ENCODE assay signal across 9 cellular contexts in the genomic region with DNA sequence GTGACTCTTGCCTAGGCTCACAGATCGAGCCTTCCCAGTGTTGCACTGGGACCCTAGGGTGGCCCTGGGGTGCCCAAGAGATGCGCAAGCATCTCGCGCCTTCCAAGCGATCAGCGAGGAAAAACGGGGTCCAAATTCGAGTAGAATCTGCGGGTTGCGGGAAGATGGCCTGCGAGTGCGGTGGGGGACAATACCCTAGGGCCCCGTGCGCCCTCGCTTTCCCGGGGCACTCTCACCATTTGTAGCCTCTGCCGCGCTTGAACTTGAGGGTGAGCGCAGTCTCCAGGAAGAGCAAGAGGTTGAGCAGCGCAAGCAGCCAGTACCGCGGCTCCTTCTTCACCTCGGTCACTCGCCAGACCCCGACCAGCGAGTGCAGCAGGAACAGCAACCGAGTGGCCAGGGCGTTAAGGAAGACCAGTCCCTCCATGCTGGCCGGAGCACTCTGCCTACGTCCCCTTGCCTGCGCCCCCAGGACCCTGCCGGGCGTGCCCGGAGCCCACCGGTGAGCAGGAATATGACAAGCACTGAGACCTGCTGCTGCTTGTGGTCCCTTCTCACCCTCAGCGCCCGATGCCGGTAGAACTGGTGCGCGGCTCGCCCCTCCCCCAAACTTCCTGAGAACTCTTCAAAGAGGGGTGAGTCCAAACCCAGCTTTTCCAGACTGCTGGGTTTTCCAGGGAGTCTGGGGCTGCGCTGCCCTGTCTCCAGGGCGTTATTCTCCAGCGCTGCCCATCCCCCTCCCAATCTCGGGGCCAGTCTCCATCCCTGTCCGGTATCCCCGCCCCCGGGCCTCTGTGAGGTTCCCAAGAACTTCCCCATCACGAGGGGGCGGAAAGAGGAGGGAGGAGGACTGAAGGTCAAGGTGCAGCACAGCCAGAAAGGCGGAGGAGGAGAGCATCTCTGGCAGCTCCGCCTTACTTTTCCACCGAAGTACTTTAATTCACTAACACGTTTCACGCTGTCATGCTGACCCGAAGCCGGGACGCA. TPM values are rescaled to one million over a fixed set of nuclear protein-coding genes. Genes with fewer than 3 reads are reported as not detected.
DNase-seq lines count a peak whose midpoint lies in the region; ATAC-seq, FAIRE-seq and TF ChIP-seq lines count a peak whose summit lies in the region.
"Had no signal": no experiment of that assay in that cellular context is flagged by ENCODE, and none has a peak within 500 bp of the region (broad histone marks: within the 10 kb centered on the region; RNA-seq: fewer than 3 reads in every experiment).

A gene (minus strand): TSS at position 727 of the 987 bp plus-strand sequence. CDS start 300 bp downstream, at position 427.

- no peak for TF ChIP-seq EP300 in K562 (IDR thresholded peaks at IDR 0.05; ENCODE audit: low read length)

- CTCF ChIA-PET in K562 (lab: Yijun Ruan, JAX; ENCODE audit: low intra/inter-chr PET ratio), result no interaction called here

- no peak for TF ChIP-seq RAD21 in K562 (CRISPR knock-in tag; conservative IDR thresholded peaks at IDR 0.05 in 1 of 2, IDR thresholded peaks at IDR 0.05 in 1 of 2)

- no peak within 1 kb of the TSS for H3K4ac ChIP-seq in H9 (ENCODE audit: low read depth, low read length)

- H4K8ac ChIP-seq in H9 (replicated peaks; ENCODE audit: insufficient read length, low read depth, low read length), result no peak within 1 kb of the TSS

- H3K4me3 ChIP-seq in K562, result no peak within 1 kb of the TSS
- H3K4me3 ChIP-seq in iPS-20b (ENCODE audit: low read length), result peak within 1 kb of the TSS; percentile 91
- H3K4me3 ChIP-seq in skeletal muscle cell (ENCODE audit: low read depth, low read length), result peak within 1 kb of the TSS; percentile 62

- no peak for TF ChIP-seq POLR2A in K562 (conservative IDR thresholded peaks at IDR 0.05)

- DNase-seq in H9 (peak; percentile 77), K562 (ENCODE audit: extremely low read depth in 1 of 4, low spot score in 3 of 4) (peak in 3 of 4 experiments; percentile 18 to 32 (median 19)), skeletal muscle cell (ENCODE audit: low read depth) (no peak), RKO (ENCODE audit: low spot score) (no peak)

- no peaks in the 10 kb centered on the region for H3K9me1 ChIP-seq in K562 (ENCODE audit: control insufficient read depth, insufficient read depth, low read length)

- FAIRE-seq in K562 (lab: Jason Lieb, UNC), result no peak

- H3K36me3 ChIP-seq in K562 (ENCODE audit: control insufficient read depth, insufficient read depth, low read length) (no peaks in the 10 kb centered on the region), iPS-20b (ENCODE audit: insufficient read depth, low read depth, low read length) (no peaks in the 10 kb centered on the region)

- H3K27me3 ChIP-seq in H9 (ENCODE audit: insufficient read depth, low read length), result 0 out of 2 replicates have a peak, but pooled peaks cover 4% of the 10 kb centered on the region
- peaks cover 2 to 20% of the 10 kb centered on the region in 2 experiments; a peak in 3 of 5 replicates for H3K27me3 ChIP-seq in K562 (ENCODE audit: control insufficient read depth in 2 of 2, insufficient read depth in 2 of 2, low read length in 2 of 2)
- H3K27me3 ChIP-seq in iPS-20b (ENCODE audit: insufficient read depth, low read length), result peaks cover 57% of the 10 kb centered on the region

- H2BK120ac ChIP-seq in H9 (ENCODE audit: low read depth, low read length, poor library complexity, severe bottlenecking), result no peak within 1 kb of the TSS

- peaks cover 0 to 2% (median 0%) of the 10 kb centered on the region in 3 experiments; a peak in 1 of 7 replicates for H3K36me3 Mint-ChIP-seq in H9 (ENCODE audit: insufficient read depth in 1 of 3, low read depth in 3 of 3)
- H3K36me3 Mint-ChIP-seq: activated naive CD8-positive, alpha-beta T cell had no signal

- in situ Hi-C loops in K562 (cut with MboI), result no loop called here

- H3K9me3 Mint-ChIP-seq in H9, result no peaks in the 10 kb centered on the region

- WGBS in H9 (ENCODE audit: extremely low coverage, insufficient read length, low lambda C conversion rate), result no CpG with 5 or more reads among the region's 58 CpGs
- 44% methylated on average over 54 of the region's 58 CpGs for WGBS in K562 (ENCODE audit: insufficient coverage, low coverage, missing lambda C conversion rate)

- H3K79me2 ChIP-seq in H9 (ENCODE audit: insufficient read depth, low read length), result no peaks in the 10 kb centered on the region
- H3K79me2 ChIP-seq in K562 (ENCODE audit: control insufficient read depth, insufficient read depth, low read length), result no peaks in the 10 kb centered on the region

- H3K23ac ChIP-seq in H9 (ENCODE audit: insufficient read length, low read depth, low read length), result no peak within 1 kb of the TSS

- H3K4me1 ChIP-seq in H9 (ENCODE audit: insufficient read depth, low read length) (no peaks in the 10 kb centered on the region), K562 (replicated peaks in 1 of 2; ENCODE audit: control insufficient read depth in 2 of 2, insufficient read depth in 2 of 2, low read length in 2 of 2) (peaks cover 0 to 10% of the 10 kb centered on the region in 2 experiments; a peak in 1 of 5 replicates), iPS-20b (ENCODE audit: insufficient read depth, low read length) (peaks cover 4% of the 10 kb centered on the region; the same call in 1 of the 2 replicates)

- H3K27ac Mint-ChIP-seq in H9, result peak within 1 kb of the TSS in 1 of 3 experiments; percentile 67; a peak in 2 of 7 replicates
- H3K27ac Mint-ChIP-seq: activated naive CD8-positive, alpha-beta T cell had no signal

- H3K18ac ChIP-seq in H9 (ENCODE audit: insufficient read length, low read depth, low read length), result no peak within 1 kb of the TSS

- TF ChIP-seq CTCF in H9 (conservative IDR thresholded peaks at IDR 0.05) (no peak), K562 (IDR thresholded peaks at IDR 0.05 in 2 of 3, conservative IDR thresholded peaks at IDR 0.05 in 1 of 3; ENCODE audit: insufficient read depth in 2 of 3, low read depth in 1 of 3, low read length in 3 of 3) (no peak)

- BruUV-seq in K562 (replicated peaks; lab: Mats Ljungman, UMichigan), result no TSS peak

- H4K20me1 ChIP-seq in H9 (ENCODE audit: control insufficient read depth, insufficient read depth, insufficient read length) (no peaks in the 10 kb centered on the region), K562 (replicated peaks; ENCODE audit: control insufficient read depth, insufficient read depth, low read length) (no peaks in the 10 kb centered on the region)

- H3K27me3 Mint-ChIP-seq in H9 (ENCODE audit: low read depth), result peaks cover 60% of the 10 kb centered on the region

- H2AFZ ChIP-seq in H9 (ENCODE audit: low read length) (no peak within 1 kb of the TSS), K562 (ENCODE audit: low read depth, low read length) (no peak within 1 kb of the TSS)

- H3K4me2 ChIP-seq in H9 (ENCODE audit: insufficient read depth, insufficient read length, low read length), result peak within 1 kb of the TSS; percentile 79
- no peak within 1 kb of the TSS for H3K4me2 ChIP-seq in K562 (ENCODE audit: insufficient read depth, low read length)

- H2BK15ac ChIP-seq in H9 (ENCODE audit: low read depth, low read length), result no peak within 1 kb of the TSS

- peaks cover 14% of the 10 kb centered on the region for H3K23me2 ChIP-seq in H9 (ENCODE audit: insufficient read length, low read depth, low read length, poor library complexity, severe bottlenecking)

- peak within 1 kb of the TSS; percentile 49; the same call in 1 of the 2 replicates for H3K14ac ChIP-seq in H9 (ENCODE audit: insufficient read depth, low read length)

- H2BK12ac ChIP-seq in H9 (ENCODE audit: insufficient read length, low read depth, low read length), result no peak within 1 kb of the TSS

- H2AK5ac ChIP-seq in H9 (ENCODE audit: insufficient read length, low read length), result no peak within 1 kb of the TSS

- H3T11ph ChIP-seq in H9 (ENCODE audit: low read length), result no peak within 1 kb of the TSS

- no peak within 1 kb of the TSS for H3K27ac ChIP-seq in H9 (ENCODE audit: insufficient read length, low read depth, low read length)
- H3K27ac ChIP-seq in K562 (ENCODE audit: extremely low read depth, low read depth, low read length), result no peak within 1 kb of the TSS
- no peak within 1 kb of the TSS for H3K27ac ChIP-seq in iPS-20b (ENCODE audit: low read length)

- H3K56ac ChIP-seq in H9 (ENCODE audit: insufficient read length, low read depth, low read length), result no peak within 1 kb of the TSS

- H3K79me1 ChIP-seq in H9 (ENCODE audit: insufficient read depth, low read depth, low read length, poor library complexity, severe bottlenecking), result no peaks in the 10 kb centered on the region

- no peak within 1 kb of the TSS for H2BK20ac ChIP-seq in H9 (ENCODE audit: low read depth, low read length, poor library complexity, severe bottlenecking)

- H2BK5ac ChIP-seq in H9 (ENCODE audit: insufficient read length, low read length), result no peak within 1 kb of the TSS

- H4K5ac ChIP-seq in H9 (ENCODE audit: insufficient read length, low read depth, low read length), result no peak within 1 kb of the TSS

- H3K9ac ChIP-seq in H9 (ENCODE audit: extremely low read depth, insufficient read length, low read length) (peak within 1 kb of the TSS; percentile 26), K562 (ENCODE audit: insufficient read depth in 1 of 2, low read depth in 2 of 2, low read length in 2 of 2) (no peak within 1 kb of the TSS), iPS-20b (ENCODE audit: low read depth, low read length) (peak within 1 kb of the TSS; percentile 74; the same call in 1 of the 2 replicates)

- intact Hi-C loops in K562 (cut with micrococcal nuclease), result no loop called here

- H4K91ac ChIP-seq in H9 (ENCODE audit: insufficient read length, low read depth, low read length), result no peak within 1 kb of the TSS

- H3K4me1 Mint-ChIP-seq in H9, result peaks cover 13 to 22% of the 10 kb centered on the region in 2 experiments

- no peak for ATAC-seq in K562
- ATAC-seq in GM18873 (IDR thresholded peaks at IDR 0.05; ENCODE audit: low FRiP score, unreplicated experiment), result no peak
- no peak for ATAC-seq in GM18861 (IDR thresholded peaks at IDR 0.05; ENCODE audit: unreplicated experiment)
- no peak for ATAC-seq in GM19395 (IDR thresholded peaks at IDR 0.05; ENCODE audit: unreplicated experiment)

- POLR2A ChIA-PET in K562 (lab: Yijun Ruan, JAX), result no interaction called here

- H3K4me3 Mint-ChIP-seq in H9, result peak within 1 kb of the TSS; percentile 76 to 92
- H3K4me3 Mint-ChIP-seq: activated naive CD8-positive, alpha-beta T cell had no signal

- no peaks in the 10 kb centered on the region for H3K9me3 ChIP-seq in H9 (ENCODE audit: control insufficient read depth, low read depth, low read length)
- no peaks in the 10 kb centered on the region for H3K9me3 ChIP-seq in K562 (replicated peaks; ENCODE audit: control insufficient read depth, insufficient read depth, low read depth, low read length)
- H3K9me3 ChIP-seq in iPS-20b (ENCODE audit: insufficient read depth, low read depth, low read length), result no peaks in the 10 kb centered on the region

RNA-seq across cellular contexts. Expression of the gene that starts here (rescaled TPM):
- total RNA-seq in H9 (2021) (0.09 and 0.15 TPM in 2 replicates), K562 (2014; rRNA removed) (not detected in 2 replicates), K562 (2014; rRNA removed; fragmentation: Illumina TruSeq; extraction: Trizol) (not detected in 2 replicates), K562 (2015; rRNA removed; fragmentation: Illumina TruSeq; extraction: Trizol) (not detected in 2 replicates), K562 (2021) (not detected in 2 replicates)
- not detected in 2 replicates for total RNA-seq in K562 (2011; cell fraction: chromatin; rRNA removed; ENCODE audit: low replicate concordance)
- total RNA-seq in K562 (2011; cell fraction: nucleolus; rRNA removed), result not detected in 2 replicates
- not detected in 2 replicates for total RNA-seq in K562 (2011; cell fraction: nucleoplasm; rRNA removed)
- polyA plus RNA-seq in K562 (2011; rRNA removed) (not detected in 2 replicates), K562 (2014; fragmentation: Illumina TruSeq; extraction: Trizol) (not detected in 2 replicates), K562 (2014; fragmentation: Nextera tagmentation; extraction: Ambion mirVana) (not detected), K562 (2014; rRNA removed) (not detected in 2 replicates)
- polyA plus RNA-seq in K562 (2011; cell fraction: cytosol; rRNA removed), result not detected in 2 replicates
- polyA plus RNA-seq in K562 (2011; cell fraction: nucleus; rRNA removed), result not detected in 2 replicates
- not detected in 2 replicates for polyA plus RNA-seq in K562 (2012)
- not detected in 2 replicates for polyA minus RNA-seq in K562 (2011; rRNA and poly(A)+ RNA removed)
- not detected in 2 replicates for polyA minus RNA-seq in K562 (2011; cell fraction: cytosol; rRNA and poly(A)+ RNA removed)
- polyA minus RNA-seq in K562 (2011; cell fraction: nucleus; rRNA and poly(A)+ RNA removed), result not detected in 2 replicates

Comparison
In these comparisons a context has a peak if more than half of its experiments do, and no peak if none do; other contexts are left out.
1. Peak in DNase-seq, H3K9ac ChIP-seq and H3K4me2 ChIP-seq in H9; RNA of the gene not detected or under 1 TPM.
2. Peak in DNase-seq in K562; RNA of the gene not detected or under 1 TPM.